In genomic region chr15:38260077-38260476, GRCh38 we compare ENCODE assay signal across 15 cellular contexts. TPM values are rescaled to one million over a fixed set of nuclear protein-coding genes. Genes with fewer than 3 reads are reported as not detected.
DNase-seq lines count a peak whose midpoint lies in the region; ATAC-seq and TF ChIP-seq lines count a peak whose summit lies in the region.
"Had no signal": no experiment of that assay in that cellular context is flagged by ENCODE, and none has a peak within 500 bp of the region (broad histone marks: within the 10 kb centered on the region; RNA-seq: fewer than 3 reads in every experiment).

No MANE protein-coding gene starts in this region.

- no peak overlapping the region for H3K4me3 ChIP-seq in IMR-90 (ENCODE audit: insufficient read depth, low read depth, low read length)
- no peak overlapping the region for H3K4me3 ChIP-seq in ascending aorta
- H3K4me3 ChIP-seq in colonic mucosa: no peak overlapping the region
- H3K4me3 ChIP-seq: upper lobe of right lung had no signal

- CTCF ChIA-PET in IMR-90 (lab: Yijun Ruan, JAX): interaction anchor here (1.8 kb wide), 1 partner anchor 13 kb away, joined by 4 read pairs; no protein-coding TSS in a partner anchor

- H3K27ac ChIP-seq in IMR-90 (ENCODE audit: insufficient read depth, low read length) (no peak overlapping the region), ascending aorta (no peak overlapping the region), colonic mucosa (no peak overlapping the region)
- H3K27ac ChIP-seq: parathyroid adenoma, upper lobe of right lung had no signal

- H3K27me3 ChIP-seq in IMR-90 (ENCODE audit: control insufficient read depth, insufficient read depth, low read length) (no peaks in the 10 kb centered on the region), ascending aorta (no peaks in the 10 kb centered on the region), colonic mucosa (no peaks in the 10 kb centered on the region)
- H3K27me3 ChIP-seq: upper lobe of right lung had no signal

- H3K9ac ChIP-seq in IMR-90 (ENCODE audit: low read depth, low read length) (no peak overlapping the region), colonic mucosa (ENCODE audit: low read depth in 2 of 2, low read length in 2 of 2) (no peak overlapping the region)
- H3K9ac ChIP-seq: parathyroid adenoma had no signal

- no peak overlapping the region for H3K56ac ChIP-seq in IMR-90 (ENCODE audit: extremely low read depth, insufficient read depth, low read length)

- no peak overlapping the region for H4K5ac ChIP-seq in IMR-90 (ENCODE audit: low read depth, low read length)

- H3K9me1 ChIP-seq in IMR-90 (ENCODE audit: insufficient read depth, low read length): peaks cover 10% of the 10 kb centered on the region

- no peak overlapping the region for H2AK9ac ChIP-seq in IMR-90 (replicated peaks; ENCODE audit: low read depth, low read length, poor library complexity)

- peaks cover 0 to 42% of the 10 kb centered on the region in 2 experiments; a peak in 3 of 4 replicates for H3K79me1 ChIP-seq in IMR-90 (ENCODE audit: low read depth in 1 of 2, low read length in 2 of 2)

- POLR2A ChIA-PET in IMR-90 (lab: Charles Lee; ENCODE audit: unreplicated experiment): interaction anchor here (0.7 kb wide), 2 partner anchors 136 to 182 kb away, joined by 3 to 4 read pairs; no protein-coding TSS in a partner anchor

- ATAC-seq in IMR-90 (ENCODE audit: low read depth) (0 out of 2 replicates have a peak, but pooled peaks have one; percentile 8), GM18520 (IDR thresholded peaks at IDR 0.05; ENCODE audit: unreplicated experiment) (no peak)
- ATAC-seq: Panc1; stimulated activated naive CD8-positive, alpha-beta T cell treated with anti-CD3 and anti-CD28 coated beads, Interleukin-15, Interleukin-2, amounts not matched to agents 100 U/mL and 50 U/mL, for 24 hours; upper lobe of right lung had no signal

- no peak overlapping the region for H3K14ac ChIP-seq in IMR-90 (replicated peaks; ENCODE audit: low read depth, low read length)

- no peak overlapping the region for H3K4ac ChIP-seq in IMR-90 (ENCODE audit: low read depth, low read length)

- no peak for TF ChIP-seq RAD21 in IMR-90 (IDR thresholded peaks at IDR 0.05; ENCODE audit: low read length)

- H2AK5ac ChIP-seq in IMR-90 (ENCODE audit: low read depth, low read length): no peak overlapping the region

- no peak overlapping the region for H3K18ac ChIP-seq in IMR-90 (ENCODE audit: low read depth, low read length)

- intact Hi-C loops in IMR-90 (cut with micrococcal nuclease) (no loop called here), ascending aorta (cut with DNase I) (no loop called here), colonic mucosa (cut with DNase I) (no loop called here)

- H3K23ac ChIP-seq in IMR-90 (ENCODE audit: low read depth, low read length): peak overlapping the region; percentile 1; the same call in 1 of the 2 replicates

- H3K9me3 ChIP-seq in IMR-90 (ENCODE audit: control insufficient read depth, insufficient read depth, low read length) (no peaks in the 10 kb centered on the region), ascending aorta (no peaks in the 10 kb centered on the region), colonic mucosa (no peaks in the 10 kb centered on the region)
- H3K9me3 ChIP-seq: upper lobe of right lung had no signal

- H2BK20ac ChIP-seq in IMR-90 (ENCODE audit: low read depth, low read length): no peak overlapping the region

- no peak overlapping the region for H4K91ac ChIP-seq in IMR-90 (ENCODE audit: insufficient read depth, low read depth, low read length)

- no peak overlapping the region for H4K8ac ChIP-seq in IMR-90 (ENCODE audit: low read depth in 2 of 2, low read length in 2 of 2)

- H3K36me3 ChIP-seq in IMR-90 (ENCODE audit: control insufficient read depth, insufficient read depth, low read length) (no peaks in the 10 kb centered on the region), ascending aorta (no peaks in the 10 kb centered on the region), colonic mucosa (no peaks in the 10 kb centered on the region)
- H3K36me3 ChIP-seq: upper lobe of right lung had no signal

- no peak for TF ChIP-seq POLR2A in IMR-90 (IDR thresholded peaks at IDR 0.05; ENCODE audit: low read depth, low read length)

- H2BK120ac ChIP-seq in IMR-90 (ENCODE audit: low read depth, low read length): no peak overlapping the region

- H2AFZ ChIP-seq in IMR-90 (replicated peaks; ENCODE audit: low read length, poor library complexity): no peak overlapping the region
- H2AFZ ChIP-seq: parathyroid adenoma had no signal

- peak overlapping the region; percentile 46; the same call in 1 of the 2 replicates for H3K4me2 ChIP-seq in IMR-90 (ENCODE audit: low read depth, low read length)

- no CpG with 5 or more reads among the region's 2 CpGs for WGBS in IMR-90 (ENCODE audit: extremely low coverage in 2 of 2, insufficient read length in 1 of 2), 2 experiments

- H2BK15ac ChIP-seq in IMR-90 (ENCODE audit: low read depth, low read length): no peak overlapping the region

- no peak overlapping the region for H2BK5ac ChIP-seq in IMR-90 (ENCODE audit: low read depth, low read length, poor library complexity, severe bottlenecking)

- in situ Hi-C loops in IMR-90 (cut with MboI; ENCODE audit: low sequenced_read_pairs): no loop called here

- H3K4me1 ChIP-seq in IMR-90 (ENCODE audit: control insufficient read depth, insufficient read depth, low read length) (peaks cover 19% of the 10 kb centered on the region; the same call in 1 of the 2 replicates), ascending aorta (peaks cover 0 to 17% of the 10 kb centered on the region in 2 donors), colonic mucosa (no peaks in the 10 kb centered on the region)
- H3K4me1 ChIP-seq: parathyroid adenoma had no signal

- H4K20me1 ChIP-seq in IMR-90 (ENCODE audit: insufficient read depth, low read length): peaks cover 80% of the 10 kb centered on the region

- BruUV-seq in IMR-90 (replicated peaks; lab: Mats Ljungman, UMichigan): no TSS peak

- dilution Hi-C loops in IMR-90 (cut with HindIII; ENCODE audit: low sequenced_read_pairs, unreplicated experiment): no loop called here

- TF ChIP-seq CTCF in IMR-90 (conservative IDR thresholded peaks at IDR 0.05; ENCODE audit: low read depth, low read length) (0 out of 2 replicates have a peak, but pooled peaks have one; percentile 10), ascending aorta (IDR thresholded peaks at IDR 0.05) (no peak), colonic mucosa (IDR thresholded peaks at IDR 0.05) (no peak)

- DNase-seq in AG20443 (ENCODE audit: low spot score) (peak; percentile 24), IMR-90 (peak; percentile 32), fibroblast of gingiva (ENCODE audit: low read depth) (peak; percentile 4), myocyte (ENCODE audit: low read depth) (peak; percentile 59), DMS79 treated with DMSO at 0.1 percent for 48 hours (lab: John Stamatoyannopoulos, UW) (no peak), ascending aorta (ENCODE audit: low spot score in 2 of 2) (no peak), colonic mucosa (no peak)
- DNase-seq: activated CD4-positive, alpha-beta T cell treated with anti-CD3 and anti-CD28 coated beads, Interleukin-2, amount 50 U/mL, for 48 hours; kidney; NCI-H774; stimulated activated naive CD8-positive, alpha-beta T cell treated with anti-CD3 and anti-CD28 coated beads, Interleukin-15, Interleukin-2, amounts not matched to agents 100 U/mL and 50 U/mL, for 24 hours; upper lobe of right lung had no signal

TF ChIP-seq in IMR-90, 13 proteins besides CTCF, POLR2A, EP300 and RAD21:
- no peak for TF ChIP-seq MAZ (IDR thresholded peaks at IDR 0.05; ENCODE audit: borderline replicate concordance, low read depth, low read length)

RNA-seq across cellular contexts. Expression of gene SPRED1, which starts 7.4 kb away (rescaled TPM):
- total RNA-seq in IMR-90 (2012; rRNA removed) (17.9 and 38.3 TPM in 2 replicates), myocyte (25.8 and 36.4 TPM in 2 replicates), ascending aorta (9.4 TPM), colonic mucosa (10 to 100 TPM; 26.8 to 28.0 TPM)
- 4.8 and 6.6 TPM in 2 replicates for polyA plus RNA-seq in IMR-90 (2012; rRNA removed)
- 2.4 and 2.7 TPM in 2 replicates for polyA plus RNA-seq in IMR-90 (2012; cell fraction: cytosol; rRNA removed)
- polyA plus RNA-seq in IMR-90 (2012; cell fraction: nucleus; rRNA removed; ENCODE audit: low replicate concordance): 2.4 and 6.4 TPM in 2 replicates
- 8.3 TPM for polyA plus RNA-seq in myocyte (2012)

Comparison
In these comparisons a context has a peak if more than half of its experiments do, and no peak if none do; other contexts are left out.
1. DNase-seq: peak in AG20443 (single experiment), IMR-90 (single experiment), fibroblast of gingiva (single experiment) and myocyte (single experiment); none in DMS79 treated with DMSO at 0.1 percent for 48 hours (single experiment), ascending aorta (0 of 2) and colonic mucosa (single experiment).